17 cellular contexts compared by ENCODE assay signal in genomic region chr2:204576580-204576979, GRCh38.
DNase-seq lines count a peak whose midpoint lies in the region; ATAC-seq lines count a peak whose summit lies in the region.
"Had no signal": no experiment of that assay in that cellular context is flagged by ENCODE, and none has a peak within 500 bp of the region (broad histone marks: within the 10 kb centered on the region; RNA-seq: fewer than 3 reads in every experiment).

No MANE protein-coding gene starts in this region.

- DNase-seq in activated CD4-positive, alpha-beta T cell treated with anti-CD3 and anti-CD28 coated beads, Interleukin-2, amount 50 U/mL, for 48 hours, result peak; percentile 2 to 25
- no peak for DNase-seq in activated CD4-positive, alpha-beta T cell treated with anti-CD3 and anti-CD28 coated beads, Interleukin-2, amount 50 U/mL, for 1 hour
- peak; percentile 16 for DNase-seq in stimulated activated CD4-positive, alpha-beta T cell treated with anti-CD3 and anti-CD28 coated beads, Interleukin-1b, Interleukin-23, amount 100 ng/mL, for 48 hours
- no peak for DNase-seq in stimulated activated CD4-positive, alpha-beta T cell treated with anti-CD3 and anti-CD28 coated beads, Interleukin-4, amount 100 ng/mL, for 4 hours
- DNase-seq in fibroblast of peridontal ligament (ENCODE audit: extremely low read depth), result peak; percentile 10
- DNase-seq in stimulated activated naive CD8-positive, alpha-beta T cell treated with anti-CD3 and anti-CD28 coated beads, Interleukin-15, amount 100 ng/mL, for 72 hours, result peak; percentile 20 to 38
- DNase-seq in amniotic stem cell (lab: John Stamatoyannopoulos, UW), result no peak
- no peak for DNase-seq in caudate nucleus (lab: John Stamatoyannopoulos, UW)
- DNase-seq: CD8-positive, alpha-beta memory T cell; DMS79 treated with DMSO at 0.1 percent for 48 hours; H9; NCI-H1417; NCI-H1930; NCI-H2171; NCI-H446; NCI-H69 had no signal

- ATAC-seq in stimulated activated naive CD8-positive, alpha-beta T cell treated with anti-CD3 and anti-CD28 coated beads, Interleukin-15, amount 100 ng/mL, for 72 hours, result peak; percentile 75

- H3K4me3 Mint-ChIP-seq in stimulated activated naive CD8-positive, alpha-beta T cell treated with anti-CD3 and anti-CD28 coated beads, Interleukin-15, amount 100 ng/mL, for 72 hours, result no peak overlapping the region
- H3K4me3 Mint-ChIP-seq: CD8-positive, alpha-beta memory T cell; H9 had no signal

- H3K27ac ChIP-seq in caudate nucleus (ENCODE audit: low read depth, low read length), result no peak overlapping the region
- H3K27ac ChIP-seq: BLaER1 treated with 17β-estradiol and CSF1 and Interleukin-3, amounts not matched to agents 10 nM and 100 nM had no signal

- H3K27me3 Mint-ChIP-seq in stimulated activated naive CD8-positive, alpha-beta T cell treated with anti-CD3 and anti-CD28 coated beads, Interleukin-15, amount 100 ng/mL, for 72 hours, result no peaks in the 10 kb centered on the region

- peak overlapping the region; percentile 86 to 93 for H3K27ac Mint-ChIP-seq in stimulated activated naive CD8-positive, alpha-beta T cell treated with anti-CD3 and anti-CD28 coated beads, Interleukin-15, amount 100 ng/mL, for 72 hours
- H3K27ac Mint-ChIP-seq: CD8-positive, alpha-beta memory T cell had no signal

- peaks cover 10% of the 10 kb centered on the region for H3K4me1 Mint-ChIP-seq in stimulated activated naive CD8-positive, alpha-beta T cell treated with anti-CD3 and anti-CD28 coated beads, Interleukin-15, amount 100 ng/mL, for 72 hours
- H3K4me1 Mint-ChIP-seq: CD8-positive, alpha-beta memory T cell had no signal

- peaks cover 4 to 11% of the 10 kb centered on the region in 2 donors for H3K9me3 Mint-ChIP-seq in stimulated activated naive CD8-positive, alpha-beta T cell treated with anti-CD3 and anti-CD28 coated beads, Interleukin-15, amount 100 ng/mL, for 72 hours
- H3K9me3 Mint-ChIP-seq: CD8-positive, alpha-beta memory T cell; H9 had no signal

Comparison
In these comparisons a context has a peak if more than half of its experiments do, and no peak if none do; other contexts are left out.
1. DNase-seq: peak in activated CD4-positive, alpha-beta T cell treated with anti-CD3 and anti-CD28 coated beads, Interleukin-2, amount 50 U/mL, for 48 hours (2 of 2), stimulated activated CD4-positive, alpha-beta T cell treated with anti-CD3 and anti-CD28 coated beads, Interleukin-1b, Interleukin-23, amount 100 ng/mL, for 48 hours (single experiment), fibroblast of peridontal ligament (single experiment) and stimulated activated naive CD8-positive, alpha-beta T cell treated with anti-CD3 and anti-CD28 coated beads, Interleukin-15, amount 100 ng/mL, for 72 hours (2 of 2); none in activated CD4-positive, alpha-beta T cell treated with anti-CD3 and anti-CD28 coated beads, Interleukin-2, amount 50 U/mL, for 1 hour (single experiment), stimulated activated CD4-positive, alpha-beta T cell treated with anti-CD3 and anti-CD28 coated beads, Interleukin-4, amount 100 ng/mL, for 4 hours (0 of 2), amniotic stem cell (single experiment) and caudate nucleus (0 of 61).